18 cellular contexts compared by ENCODE assay signal in genomic region chr2:95382686-95383634, GRCh38.
"Had no signal": no experiment of that assay in that cellular context is flagged by ENCODE, and none has a peak within 500 bp of the region (broad histone marks: within the 10 kb centered on the region; RNA-seq: fewer than 3 reads in every experiment).

No MANE protein-coding gene starts in this region.

- H3K4me3 Mint-ChIP-seq: activated CD4-positive, alpha-beta T cell treated with anti-CD3 and anti-CD28 coated beads, Interleukin-2, amount 10 ng/mL, durations not matched to agents 7 days and 5 days; activated CD8-positive, alpha-beta T cell treated with anti-CD3 and anti-CD28 coated beads, Interleukin-2, amount 10 ng/mL, durations not matched to agents 7 days and 5 days; activated naive CD4-positive, alpha-beta T cell treated with anti-CD3 and anti-CD28 coated beads for 36 hours; dendritic cell treated with granulocyte-macrophage colony-stimulating factor and Interleukin-4, amounts not matched to agents 40 ng/mL and 50 ng/mL, for 4 days; memory B cell; nephron; stimulated activated naive B cell treated with anti-CD40 and anti-IgM and Interleukin-4, amounts not matched to agents 10 μg/mL and 1 μg/mL and 100 μg/mL, for 72 hours; T-cell; T-helper 2 cell treated with Interferon-gamma antibody and Interleukin-4, amounts not matched to agents 5 μg/mL and 100 μg/mL, for 36 hours had no signal

- ATAC-seq: activated CD8-positive, alpha-beta T cell treated with anti-CD3 and anti-CD28 coated beads, Interleukin-2, amount 10 ng/mL, durations not matched to agents 7 days and 5 days; stimulated activated naive B cell treated with anti-CD40 and anti-IgM and Interleukin-4, amounts not matched to agents 10 μg/mL and 1 μg/mL and 100 μg/mL, for 72 hours; T-cell had no signal

- H3K36me3 Mint-ChIP-seq: memory B cell, T-cell had no signal

- H3K27ac Mint-ChIP-seq: activated CD4-positive, alpha-beta T cell treated with anti-CD3 and anti-CD28 coated beads, Interleukin-2, amount 10 ng/mL, durations not matched to agents 7 days and 5 days; activated CD8-positive, alpha-beta T cell treated with anti-CD3 and anti-CD28 coated beads, Interleukin-2, amount 10 ng/mL, durations not matched to agents 7 days and 5 days; activated naive CD4-positive, alpha-beta T cell treated with anti-CD3 and anti-CD28 coated beads for 36 hours; dendritic cell treated with granulocyte-macrophage colony-stimulating factor and Interleukin-4, amounts not matched to agents 40 ng/mL and 50 ng/mL, for 4 days; memory B cell; nephron; stimulated activated naive B cell treated with anti-CD40 and anti-IgM and Interleukin-4, amounts not matched to agents 10 μg/mL and 1 μg/mL and 100 μg/mL, for 72 hours; T-cell; T-helper 2 cell treated with Interferon-gamma antibody and Interleukin-4, amounts not matched to agents 5 μg/mL and 100 μg/mL, for 36 hours had no signal

- H3K27me3 Mint-ChIP-seq: dendritic cell treated with granulocyte-macrophage colony-stimulating factor and Interleukin-4, amounts not matched to agents 40 ng/mL and 50 ng/mL, for 4 days had no signal

- H3K27ac ChIP-seq: WERI-Rb-1 had no signal

- H3K36me3 ChIP-seq: WERI-Rb-1 had no signal

- H3K9me3 Mint-ChIP-seq: activated CD4-positive, alpha-beta T cell treated with anti-CD3 and anti-CD28 coated beads, Interleukin-2, amount 10 ng/mL, durations not matched to agents 7 days and 5 days; activated naive CD4-positive, alpha-beta T cell treated with anti-CD3 and anti-CD28 coated beads for 36 hours; dendritic cell treated with granulocyte-macrophage colony-stimulating factor and Interleukin-4, amounts not matched to agents 40 ng/mL and 50 ng/mL, for 4 days; memory B cell; nephron; stimulated activated naive B cell treated with anti-CD40 and anti-IgM and Interleukin-4, amounts not matched to agents 10 μg/mL and 1 μg/mL and 100 μg/mL, for 72 hours; T-cell; T-helper 2 cell treated with Interferon-gamma antibody and Interleukin-4, amounts not matched to agents 5 μg/mL and 100 μg/mL, for 36 hours had no signal

- H3K4me1 Mint-ChIP-seq: activated CD4-positive, alpha-beta T cell treated with anti-CD3 and anti-CD28 coated beads, Interleukin-2, amount 10 ng/mL, durations not matched to agents 7 days and 5 days; memory B cell; nephron; T-cell had no signal

- DNase-seq: activated CD4-positive, alpha-beta T cell treated with anti-CD3 and anti-CD28 coated beads, Interleukin-2, amount 10 ng/mL, durations not matched to agents 7 days and 5 days; activated CD4-positive, CD25-positive, alpha-beta regulatory T cell treated with anti-CD3 and anti-CD28 coated beads, Interleukin-2, amount 50 U/mL, for 72 hours; activated CD8-positive, alpha-beta T cell treated with anti-CD3 and anti-CD28 coated beads, Interleukin-2, amount 10 ng/mL, durations not matched to agents 7 days and 5 days; activated naive CD4-positive, alpha-beta T cell treated with anti-CD3 and anti-CD28 coated beads for 36 hours; effector memory CD4-positive, alpha-beta T cell; foreskin melanocyte; glutamatergic neuron; hippocampal formation; nucleus accumbens; stimulated activated CD4-positive, alpha-beta T cell treated with anti-CD3 and anti-CD28 coated beads, Interleukin-15, amount 100 ng/mL, for 24 hours; stimulated activated naive B cell treated with anti-CD40 and anti-IgM and Interleukin-4, amounts not matched to agents 10 μg/mL and 1 μg/mL and 100 μg/mL, for 72 hours; T-cell; WERI-Rb-1 had no signal

- H3K4me3 ChIP-seq: smooth muscle cell had no signal
